In the genomic region with DNA sequence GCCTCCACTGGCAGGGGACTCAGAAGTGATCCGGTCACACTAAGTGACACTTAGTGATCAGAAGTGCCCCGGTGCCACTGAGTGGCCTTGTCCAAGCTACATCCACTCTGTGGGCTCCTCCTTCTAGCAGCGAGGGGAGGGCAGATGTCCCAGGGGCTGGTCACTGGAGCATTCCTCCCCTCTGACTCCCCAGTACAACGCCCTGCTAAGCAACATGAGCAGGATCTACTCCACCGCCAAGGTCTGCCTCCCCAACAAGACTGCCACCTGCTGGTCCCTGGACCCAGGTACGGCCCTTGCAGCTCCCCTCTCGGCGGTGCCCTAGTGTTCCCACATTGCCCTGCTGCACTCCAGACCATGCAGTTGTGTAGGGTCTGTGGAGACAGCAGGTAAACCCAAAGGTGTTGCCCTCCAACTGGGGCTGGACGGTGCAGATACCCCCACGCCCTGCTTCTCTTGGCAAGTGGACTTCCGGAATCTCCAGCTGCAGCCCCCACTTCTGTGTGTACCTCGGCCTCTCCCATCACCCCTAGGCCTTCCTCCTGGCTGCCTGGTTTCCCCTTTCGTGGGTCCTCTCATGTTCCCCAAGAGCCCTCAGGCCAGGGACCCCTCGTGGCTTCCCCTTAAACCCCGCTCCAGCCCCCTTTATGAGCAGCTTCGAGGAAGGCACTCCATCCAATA, we compare ENCODE assay signal across 8 cellular contexts. TPM values are rescaled to one million over a fixed set of nuclear protein-coding genes. Genes with fewer than 3 reads are reported as not detected.
A peak's percentile ranks its signal among the peaks of the same experiment; 100 is the strongest.
DNase-seq lines count a peak whose midpoint lies in the region; ATAC-seq, FAIRE-seq and TF ChIP-seq lines count a peak whose summit lies in the region.

No MANE protein-coding gene starts in this region.

- CTCF ChIA-PET in activated CD8-positive, alpha-beta T cell treated with anti-CD3 and anti-CD28 coated beads, Interleukin-2, amount 10 ng/mL, durations not matched to agents 7 days and 5 days (lab: Charles Lee): interaction anchor here (0.6 to 7.3 kb wide), 23 partner anchors 9 to 801 kb away, joined by 3 to 270 read pairs (median 5); a partner anchor contains a TSS
- CTCF ChIA-PET in H1 (lab: Charles Lee; ENCODE audit: partially characterized antibody): interaction anchor here (0.8 to 27.9 kb wide), 28 partner anchors 10 to 234 kb away, joined by 3 to 758 read pairs (median 5); a partner anchor contains a TSS

- H4K20me1 ChIP-seq in H1 (replicated peaks in 1 of 2; ENCODE audit: control insufficient read depth in 1 of 2, insufficient read depth in 2 of 2, low read length in 2 of 2): no peaks in the 10 kb centered on the region

- 0 out of 2 replicates have a peak overlapping the region, but pooled peaks have one; percentile 72 for H2BK12ac ChIP-seq in H1 (ENCODE audit: low read depth, low read length)

- H3K79me2 ChIP-seq in H1 (ENCODE audit: control insufficient read depth in 1 of 2, insufficient read depth in 2 of 2, low read length in 2 of 2): no peaks in the 10 kb centered on the region

- no peak overlapping the region for H2BK20ac ChIP-seq in H1 (ENCODE audit: low read length)

- no peak overlapping the region for H3K14ac ChIP-seq in H1 (ENCODE audit: insufficient read length)

- H3K9ac ChIP-seq in H1 (replicated peaks in 1 of 4; ENCODE audit: extremely low read depth in 1 of 4, low read depth in 3 of 4, low read length in 3 of 4): no peak overlapping the region; a peak in 1 of 7 replicates

- no peaks in the 10 kb centered on the region for H3K36me3 ChIP-seq in H1 (ENCODE audit: control insufficient read depth in 2 of 4, insufficient read depth in 4 of 4, low read length in 3 of 4)

- H4K5ac ChIP-seq in H1 (ENCODE audit: insufficient read length, low read depth, low read length): no peak overlapping the region

- TF ChIP-seq CTCF in H1 (IDR thresholded peaks at IDR 0.05; ENCODE audit: control extremely low read depth in 1 of 3, insufficient read depth in 1 of 3, low read depth in 1 of 3, low read length in 3 of 3): peak; percentile 96 to 99 (median 98)

- H2BK15ac ChIP-seq in H1 (ENCODE audit: low read length): no peak overlapping the region

- H3K36me3 Mint-ChIP-seq in activated CD8-positive, alpha-beta T cell treated with anti-CD3 and anti-CD28 coated beads, Interleukin-2, amount 10 ng/mL, durations not matched to agents 7 days and 5 days (ENCODE audit: low read depth): no peaks in the 10 kb centered on the region

- peak; percentile 79 to 88 for TF ChIP-seq RAD21 in H1 (IDR thresholded peaks at IDR 0.05 in 1 of 2, conservative IDR thresholded peaks at IDR 0.05 in 1 of 2; ENCODE audit: low read depth in 2 of 2, low read length in 2 of 2)

- DNase-seq in NK-92 treated with Interleukin-12 subunit alpha and Interleukin-12 subunit beta, amount 100 ng/mL, for 24 hours (lab: John Stamatoyannopoulos, UW): peak; percentile 33
- no peak for DNase-seq in NK-92 (lab: John Stamatoyannopoulos, UW; ENCODE audit: unreplicated experiment)
- DNase-seq in NCI-H82 (lab: John Stamatoyannopoulos, UW): peak; percentile 92
- peak; percentile 87 for DNase-seq in activated CD8-positive, alpha-beta T cell treated with anti-CD3 and anti-CD28 coated beads, Interleukin-2, amount 10 ng/mL, durations not matched to agents 7 days and 5 days
- peak; percentile 65 to 91 for DNase-seq in H1 (ENCODE audit: low read depth in 1 of 2, low spot score in 2 of 2)
- peak; percentile 93 for DNase-seq in mesenteric fat pad (ENCODE audit: low spot score)
- peak; percentile 41 to 49 for DNase-seq in stimulated activated CD8-positive, alpha-beta memory T cell treated with anti-CD3 and anti-CD28 coated beads, Interleukin-2, amount 100 ng/mL, for 1 hour (ENCODE audit: low read depth in 2 of 2)

- H3K4me3 ChIP-seq in H1 (ENCODE audit: extremely low read depth in 1 of 4, insufficient read depth in 2 of 4, low read depth in 3 of 4, low read length in 4 of 4): no peak overlapping the region

- no peak overlapping the region for H3K4me2 ChIP-seq in H1 (ENCODE audit: insufficient read depth in 1 of 2, low read depth in 2 of 2, low read length in 2 of 2)

- no peak overlapping the region for H3K4me3 Mint-ChIP-seq in activated CD8-positive, alpha-beta T cell treated with anti-CD3 and anti-CD28 coated beads, Interleukin-2, amount 10 ng/mL, durations not matched to agents 7 days and 5 days

- H3K4me1 Mint-ChIP-seq in activated CD8-positive, alpha-beta T cell treated with anti-CD3 and anti-CD28 coated beads, Interleukin-2, amount 10 ng/mL, durations not matched to agents 7 days and 5 days (ENCODE audit: low read depth): peaks cover 16% of the 10 kb centered on the region

- no peak overlapping the region for H3K27ac ChIP-seq in H1 (ENCODE audit: low read depth, low read length)

- POLR2A ChIA-PET in activated CD8-positive, alpha-beta T cell treated with anti-CD3 and anti-CD28 coated beads, Interleukin-2, amount 10 ng/mL, durations not matched to agents 7 days and 5 days (lab: Charles Lee): no interaction called here
- POLR2A ChIA-PET in H1 (lab: Charles Lee; ENCODE audit: partially characterized antibody): interaction anchor here (0.6 to 4.4 kb wide), 8 partner anchors 16 to 919 kb away, joined by 3 to 24 read pairs (median 4); a partner anchor contains a TSS

- TF ChIP-seq POLR2A in H1 (IDR thresholded peaks at IDR 0.05; ENCODE audit: control extremely low read depth in 1 of 2, low read depth in 2 of 2, low read length in 2 of 2): no peak

- H3K23me2 ChIP-seq in H1 (ENCODE audit: low read depth, low read length): peaks cover 11% of the 10 kb centered on the region

- no peak overlapping the region for H3K23ac ChIP-seq in H1 (ENCODE audit: insufficient read length)

- H2BK120ac ChIP-seq in H1 (replicated peaks; ENCODE audit: low read depth, low read length): no peak overlapping the region

- no peak overlapping the region for H4K91ac ChIP-seq in H1 (replicated peaks; ENCODE audit: insufficient read length, low read length)

- no peak overlapping the region; the same call in 1 of the 2 replicates for H2BK5ac ChIP-seq in H1 (ENCODE audit: low read depth, low read length)

- peak; percentile 84 for FAIRE-seq in H1 (lab: Jason Lieb, UNC)

- WGBS in H1 (ENCODE audit: extremely low coverage in 1 of 2, insufficient coverage in 1 of 2, insufficient read length in 1 of 2, insufficient replicate concordance in 2 of 2, low coverage in 1 of 2, low lambda C conversion rate in 2 of 2, missing lambda C conversion rate in 1 of 2), 2 experiments: 51% methylated on average over 16 of the region's 16 CpGs; no CpG with 5 or more reads in 1 of the 2 experiments

- H2AK5ac ChIP-seq in H1 (ENCODE audit: low read depth, low read length): no peak overlapping the region

- no peak overlapping the region for H3K4ac ChIP-seq in H1 (replicated peaks; ENCODE audit: insufficient read length, low read depth, low read length)

- no peak overlapping the region for H3K27ac Mint-ChIP-seq in activated CD8-positive, alpha-beta T cell treated with anti-CD3 and anti-CD28 coated beads, Interleukin-2, amount 10 ng/mL, durations not matched to agents 7 days and 5 days

- peaks cover 39% of the 10 kb centered on the region for H3K27me3 Mint-ChIP-seq in activated CD8-positive, alpha-beta T cell treated with anti-CD3 and anti-CD28 coated beads, Interleukin-2, amount 10 ng/mL, durations not matched to agents 7 days and 5 days (ENCODE audit: low read depth)

- no peak for TF ChIP-seq EP300 in H1 (IDR thresholded peaks at IDR 0.05; ENCODE audit: borderline replicate concordance in 1 of 2, low read depth in 2 of 2, low read length in 2 of 2)

- no peaks in the 10 kb centered on the region for H3K79me1 ChIP-seq in H1 (ENCODE audit: low read depth, low read length)

- H3K56ac ChIP-seq in H1 (replicated peaks; ENCODE audit: insufficient read length, low read depth, low read length): no peak overlapping the region

- no peaks in the 10 kb centered on the region for H3K9me3 Mint-ChIP-seq in activated CD8-positive, alpha-beta T cell treated with anti-CD3 and anti-CD28 coated beads, Interleukin-2, amount 10 ng/mL, durations not matched to agents 7 days and 5 days (ENCODE audit: insufficient read depth)

- no peak overlapping the region for H4K8ac ChIP-seq in H1 (ENCODE audit: extremely low read depth, insufficient read depth, low read length)

- peaks cover 0 to 22% (median 17%) of the 10 kb centered on the region in 4 experiments; a peak in 6 of 7 replicates for H3K4me1 ChIP-seq in H1 (replicated peaks in 1 of 4; ENCODE audit: control insufficient read depth in 3 of 4, insufficient read depth in 4 of 4, low read length in 3 of 4)

- 0 out of 2 replicates have a peak overlapping the region, but pooled peaks have one; percentile 14 for H2AFZ ChIP-seq in H1 (ENCODE audit: low read length)

- peak; percentile 79 for ATAC-seq in HG03159 (IDR thresholded peaks at IDR 0.05; ENCODE audit: unreplicated experiment)
- peak; percentile 89 for ATAC-seq in activated CD8-positive, alpha-beta T cell treated with anti-CD3 and anti-CD28 coated beads, Interleukin-2, amount 10 ng/mL, durations not matched to agents 7 days and 5 days

- H3K9me3 ChIP-seq in H1 (ENCODE audit: insufficient read depth in 2 of 2, low read depth in 1 of 2, low read length in 1 of 2): no peaks in the 10 kb centered on the region

- peaks cover 0 to 27% (median 18%) of the 10 kb centered on the region in 4 experiments; a peak in 5 of 7 replicates for H3K27me3 ChIP-seq in H1 (replicated peaks in 1 of 4; ENCODE audit: control insufficient read depth in 3 of 4, extremely low read depth in 1 of 4, insufficient read depth in 3 of 4, low read length in 3 of 4)

- peak overlapping the region; percentile 26; the same call in 1 of the 2 replicates for H3K18ac ChIP-seq in H1 (ENCODE audit: extremely low read depth, low read length)

RNA-seq across cellular contexts. Expression of a gene that starts 2.1 kb away (rescaled TPM):
- under 1 TPM in 1 of 2 experiments, not detected in 1; 0.18 TPM for total RNA-seq in activated CD8-positive, alpha-beta T cell treated with anti-CD3 and anti-CD28 coated beads, Interleukin-2, amount 10 ng/mL, durations not matched to agents 7 days and 5 days
- 4.5 and 5.5 TPM in 2 replicates for total RNA-seq in H1 (2021; fragmentation: NEBNext Ultra II Directional; extraction: Animal tissue kit (Norgen Biotek cat#: 25700))
- polyA plus RNA-seq in H1 (2011; rRNA removed): 2.5 and 4.0 TPM in 2 replicates
- polyA plus RNA-seq in H1 (2011; cell fraction: cytosol; rRNA removed): 2.7 TPM
- polyA plus RNA-seq in H1 (2011; cell fraction: nucleus; rRNA removed): 10.0 TPM
- polyA plus RNA-seq in H1 (2012, experiment 1 of 2): 2.8 to 4.2 TPM (median 3.3 TPM) in 4 replicates
- polyA plus RNA-seq in H1 (2012, experiment 2 of 2): 2.2 TPM
- 2.7 TPM for polyA plus RNA-seq in H1 (2013, experiment 1 of 2)
- polyA plus RNA-seq in H1 (2013, experiment 2 of 2): 2.0 TPM
- 3.3 and 3.4 TPM in 2 replicates for polyA minus RNA-seq in H1 (2011; rRNA and poly(A)+ RNA removed)
- 3.1 TPM for polyA minus RNA-seq in H1 (2011; cell fraction: cytosol; rRNA and poly(A)+ RNA removed)
- 10.1 TPM for polyA minus RNA-seq in H1 (2011; cell fraction: nucleus; rRNA and poly(A)+ RNA removed)
- 14.1 TPM for total RNA-seq in mesenteric fat pad

RNA-seq across cellular contexts. Expression of a gene that starts 32.8 kb away (rescaled TPM):
- total RNA-seq in activated CD8-positive, alpha-beta T cell treated with anti-CD3 and anti-CD28 coated beads, Interleukin-2, amount 10 ng/mL, durations not matched to agents 7 days and 5 days: 1 to 10 TPM; 2.0 to 2.4 TPM
- 23.4 and 26.0 TPM in 2 replicates for total RNA-seq in H1 (2021; fragmentation: NEBNext Ultra II Directional; extraction: Animal tissue kit (Norgen Biotek cat#: 25700))
- 19.7 and 34.2 TPM in 2 replicates for polyA plus RNA-seq in H1 (2011; rRNA removed)
- polyA plus RNA-seq in H1 (2011; cell fraction: cytosol; rRNA removed): 21.6 TPM
- 33.9 TPM for polyA plus RNA-seq in H1 (2011; cell fraction: nucleus; rRNA removed)
- polyA plus RNA-seq in H1 (2012, experiment 1 of 2): 16.4 to 21.8 TPM (median 19.6 TPM) in 4 replicates
- polyA plus RNA-seq in H1 (2012, experiment 2 of 2): 17.5 TPM
- 23.5 TPM for polyA plus RNA-seq in H1 (2013, experiment 1 of 2)
- polyA plus RNA-seq in H1 (2013, experiment 2 of 2): 24.6 TPM
- 27.0 and 35.0 TPM in 2 replicates for polyA minus RNA-seq in H1 (2011; rRNA and poly(A)+ RNA removed)
- polyA minus RNA-seq in H1 (2011; cell fraction: cytosol; rRNA and poly(A)+ RNA removed): 21.3 TPM
- polyA minus RNA-seq in H1 (2011; cell fraction: nucleus; rRNA and poly(A)+ RNA removed): 16.3 TPM
- 26.7 TPM for total RNA-seq in mesenteric fat pad

RNA-seq across cellular contexts. Expression of a gene that starts 44.2 kb away (rescaled TPM):
- not detected for total RNA-seq in activated CD8-positive, alpha-beta T cell treated with anti-CD3 and anti-CD28 coated beads, Interleukin-2, amount 10 ng/mL, durations not matched to agents 7 days and 5 days
- 1.8 TPM in 2 replicates for total RNA-seq in H1 (2021; fragmentation: NEBNext Ultra II Directional; extraction: Animal tissue kit (Norgen Biotek cat#: 25700))
- 3.6 and 5.0 TPM in 2 replicates for polyA plus RNA-seq in H1 (2011; rRNA removed)
- 2.7 TPM for polyA plus RNA-seq in H1 (2011; cell fraction: cytosol; rRNA removed)
- polyA plus RNA-seq in H1 (2011; cell fraction: nucleus; rRNA removed): 4.9 TPM
- 0.84 to 1.8 TPM (median 1.4 TPM) in 4 replicates for polyA plus RNA-seq in H1 (2012, experiment 1 of 2)
- 0.75 TPM for polyA plus RNA-seq in H1 (2012, experiment 2 of 2)
- polyA plus RNA-seq in H1 (2013, experiment 1 of 2): 2.0 TPM
- 2.1 TPM for polyA plus RNA-seq in H1 (2013, experiment 2 of 2)
- 2.8 TPM in 2 replicates for polyA minus RNA-seq in H1 (2011; rRNA and poly(A)+ RNA removed)
- polyA minus RNA-seq in H1 (2011; cell fraction: cytosol; rRNA and poly(A)+ RNA removed): 0.95 TPM
- 2.8 TPM for polyA minus RNA-seq in H1 (2011; cell fraction: nucleus; rRNA and poly(A)+ RNA removed)
- total RNA-seq in mesenteric fat pad: not detected
